In genomic region chr20:54043044-54043967, GRCh38 we compare ENCODE assay signal across 19 cellular contexts. TPM values are rescaled to one million over a fixed set of nuclear protein-coding genes. Genes with fewer than 3 reads are reported as not detected.
DNase-seq lines count a peak whose midpoint lies in the region; ATAC-seq and TF ChIP-seq lines count a peak whose summit lies in the region.
"Had no signal": no experiment of that assay in that cellular context is flagged by ENCODE, and none has a peak within 500 bp of the region (broad histone marks: within the 10 kb centered on the region; RNA-seq: fewer than 3 reads in every experiment).

No MANE protein-coding gene starts in this region.

- DNase-seq in GM03348 (ENCODE audit: low spot score) (peak; percentile 17), RKO (ENCODE audit: low spot score) (peak; percentile 18), left lung (no peak), NCI-H1436 treated with DMSO at 0.1 percent for 48 hours (lab: John Stamatoyannopoulos, UW) (no peak), COLO668 (lab: John Stamatoyannopoulos, UW; ENCODE audit: unreplicated experiment) (no peak)
- no peak for DNase-seq in stimulated activated CD4-positive, alpha-beta T cell treated with anti-CD3 and anti-CD28 coated beads, Interleukin-12 subunit alpha, Interleukin-12 subunit beta, amount 100 ng/mL, for 4 hours
- DNase-seq: activated naive CD8-positive, alpha-beta T cell treated with anti-CD3 and anti-CD28 coated beads, Interleukin-2, amount 10 ng/mL, durations not matched to agents 7 days and 5 days; C1 segment of cervical spinal cord; DND-41; H7; heart right ventricle; NCI-H1930; NCI-H524 treated with DMSO at 0.1 percent for 48 hours; stimulated activated CD4-positive, alpha-beta T cell treated with anti-CD3 and anti-CD28 coated beads, Interleukin-15, amount 100 ng/mL, for 24 hours; tibial artery had no signal

- no peak for TF ChIP-seq CTCF in left lung (IDR thresholded peaks at IDR 0.05)

- no peak overlapping the region for H3K4me3 ChIP-seq in left lung
- H3K4me3 ChIP-seq: heart right ventricle, tibial artery had no signal

- no peaks in the 10 kb centered on the region for H3K9me3 ChIP-seq in left lung
- H3K9me3 ChIP-seq: tibial artery had no signal

- peaks cover 0 to 5% of the 10 kb centered on the region in 2 donors for H3K27me3 ChIP-seq in left lung
- H3K27me3 ChIP-seq: tibial artery had no signal

- H3K4me1 ChIP-seq in left lung: no peaks in the 10 kb centered on the region
- H3K4me1 ChIP-seq: parathyroid adenoma had no signal

- intact Hi-C loops in left lung (cut with DNase I): no loop called here

- no peaks in the 10 kb centered on the region for H3K36me3 ChIP-seq in left lung
- H3K36me3 ChIP-seq: heart right ventricle, tibial artery had no signal

- ATAC-seq in GM18868 (IDR thresholded peaks at IDR 0.05; ENCODE audit: unreplicated experiment): peak; percentile 44
- ATAC-seq in left lung: peak; percentile 52
- ATAC-seq in HG03095 (IDR thresholded peaks at IDR 0.05; ENCODE audit: unreplicated experiment): no peak
- ATAC-seq: WTC11 had no signal

- H3K27ac ChIP-seq in left lung: no peak overlapping the region
- H3K27ac ChIP-seq: heart right ventricle, parathyroid adenoma, tibial artery had no signal

RNA-seq across cellular contexts. Expression of gene BCAS1, which starts 27.1 kb away (rescaled TPM):
- total RNA-seq in left lung: 1 to 10 TPM in 1 of 2 donors, under 1 TPM in 1; 0.99 to 1.6 TPM
- total RNA-seq: heart right ventricle had no signal

Comparison
In these comparisons a context has a peak if more than half of its experiments do, and no peak if none do; other contexts are left out.
1. DNase-seq: peak in GM03348 (single experiment) and RKO (single experiment); none in left lung (0 of 2), NCI-H1436 treated with DMSO at 0.1 percent for 48 hours (single experiment), COLO668 (single experiment) and stimulated activated CD4-positive, alpha-beta T cell treated with anti-CD3 and anti-CD28 coated beads, Interleukin-12 subunit alpha, Interleukin-12 subunit beta, amount 100 ng/mL, for 4 hours (single experiment).